In genomic region chr12:60529261-60529660, GRCh38 we compare ENCODE assay signal across 3 cellular contexts.
"Had no signal": no experiment of that assay in that cellular context is flagged by ENCODE, and none has a peak within 500 bp of the region (broad histone marks: within the 10 kb centered on the region; RNA-seq: fewer than 3 reads in every experiment).

No MANE protein-coding gene starts in this region.

- DNase-seq: GDM1, GF-D8 had no signal

- ATAC-seq: GM12878 had no signal

- H3K4me3 ChIP-seq: GM12878 had no signal
